14 cellular contexts compared by ENCODE assay signal in the genomic region with DNA sequence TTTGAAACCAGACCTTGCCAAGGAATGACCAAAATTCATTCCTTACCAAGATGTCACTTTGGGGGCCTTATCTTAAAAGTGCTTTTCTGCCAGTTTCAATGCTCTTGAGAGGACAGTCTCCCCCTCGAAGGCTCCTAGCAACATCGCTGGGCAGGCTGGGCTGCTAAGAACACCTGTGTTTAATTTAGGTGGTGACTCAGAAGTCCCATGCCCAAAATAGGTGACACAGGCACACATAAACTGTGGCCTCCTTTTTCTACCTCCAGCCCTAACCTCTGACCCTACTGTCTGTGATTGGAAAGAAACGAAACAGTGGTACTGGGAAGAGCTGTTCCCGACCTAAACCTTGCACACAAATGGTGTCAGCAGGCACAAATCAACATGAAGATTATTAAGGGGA. TPM values are rescaled to one million over a fixed set of nuclear protein-coding genes. Genes with fewer than 3 reads are reported as not detected.
DNase-seq lines count a peak whose midpoint lies in the region; ATAC-seq and TF ChIP-seq lines count a peak whose summit lies in the region.
"Had no signal": no experiment of that assay in that cellular context is flagged by ENCODE, and none has a peak within 500 bp of the region (broad histone marks: within the 10 kb centered on the region; RNA-seq: fewer than 3 reads in every experiment).

No MANE protein-coding gene starts in this region.

- H3K9me3 ChIP-seq in IMR-90 (ENCODE audit: control insufficient read depth, insufficient read depth, low read length) (no peaks in the 10 kb centered on the region), ascending aorta (no peaks in the 10 kb centered on the region), thyroid gland (no peaks in the 10 kb centered on the region), endodermal cell (ENCODE audit: control insufficient read depth, low read length) (no peaks in the 10 kb centered on the region)
- no peaks in the 10 kb centered on the region for H3K9me3 ChIP-seq in CD8-positive, alpha-beta memory T cell (ENCODE audit: low read length)

- no peak for ATAC-seq in IMR-90 (ENCODE audit: low read depth)
- ATAC-seq: activated naive CD8-positive, alpha-beta T cell treated with anti-CD3 and anti-CD28 coated beads, Interleukin-2, amount 50 U/mL, for 24 hours had no signal

- H3K9ac ChIP-seq in IMR-90 (ENCODE audit: low read depth, low read length) (no peak overlapping the region), endodermal cell (ENCODE audit: extremely low read depth, low read length, poor library complexity, severe bottlenecking) (no peak overlapping the region)
- H3K9ac ChIP-seq: KMS-11 had no signal

- no TSS peak for BruUV-seq in IMR-90 (replicated peaks; lab: Mats Ljungman, UMichigan)

- peak overlapping the region; percentile 93 for H3K4ac ChIP-seq in IMR-90 (ENCODE audit: low read depth, low read length)

- peak overlapping the region; percentile 86; the same call in 1 of the 2 replicates for H3K27ac ChIP-seq in IMR-90 (ENCODE audit: insufficient read depth, low read length)
- H3K27ac ChIP-seq in ascending aorta, result peak overlapping the region; percentile 91 to 93
- peak overlapping the region in 2 of 3 donors; percentile 94 to 96 for H3K27ac ChIP-seq in thyroid gland
- H3K27ac ChIP-seq in CD8-positive, alpha-beta memory T cell (ENCODE audit: low read depth, low read length), result no peak overlapping the region
- H3K27ac ChIP-seq in endodermal cell (ENCODE audit: low read depth, low read length), result no peak overlapping the region
- H3K27ac ChIP-seq: cardiac muscle cell, KMS-11 had no signal

- peak overlapping the region; percentile 92 for H3K14ac ChIP-seq in IMR-90 (replicated peaks; ENCODE audit: low read depth, low read length)

- peaks cover 0 to 21% of the 10 kb centered on the region in 2 experiments; a peak in 1 of 4 replicates for H3K79me1 ChIP-seq in IMR-90 (ENCODE audit: low read depth in 1 of 2, low read length in 2 of 2)

- DNase-seq in IMR-90 (no peak), ascending aorta (ENCODE audit: low spot score in 2 of 2) (no peak), myocyte (ENCODE audit: low read depth) (peak; percentile 47), thyroid gland (no peak), endodermal cell (no peak), hippocampal formation (lab: John Stamatoyannopoulos, UW) (no peak)
- no peak for DNase-seq in stimulated activated CD4-positive, alpha-beta T cell treated with anti-CD3 and anti-CD28 coated beads, Interleukin-4, amount 100 ng/mL, for 24 hours
- DNase-seq in CD8-positive, alpha-beta memory T cell, result no peak
- DNase-seq: activated naive CD8-positive, alpha-beta T cell treated with anti-CD3 and anti-CD28 coated beads, Interleukin-2, amount 50 U/mL, for 24 hours; GF-D8; NCI-H1417 had no signal

- TF ChIP-seq CTCF in IMR-90 (conservative IDR thresholded peaks at IDR 0.05; ENCODE audit: low read depth, low read length) (no peak), ascending aorta (IDR thresholded peaks at IDR 0.05) (no peak), thyroid gland (IDR thresholded peaks at IDR 0.05) (no peak), endodermal cell (conservative IDR thresholded peaks at IDR 0.05) (no peak)

- peak overlapping the region; percentile 94; the same call in 2 of the 3 replicates for H2BK15ac ChIP-seq in IMR-90 (ENCODE audit: low read depth, low read length)

- peaks cover 27% of the 10 kb centered on the region; the same call in 1 of the 2 replicates for H3K9me1 ChIP-seq in IMR-90 (ENCODE audit: insufficient read depth, low read length)

- H3K18ac ChIP-seq in IMR-90 (ENCODE audit: low read depth, low read length), result peak overlapping the region; percentile 66

- H3K23ac ChIP-seq in IMR-90 (ENCODE audit: low read depth, low read length), result peak overlapping the region; percentile 89

- no peaks in the 10 kb centered on the region for H4K20me1 ChIP-seq in IMR-90 (ENCODE audit: insufficient read depth, low read length)

- dilution Hi-C loops in IMR-90 (cut with HindIII; ENCODE audit: low sequenced_read_pairs, unreplicated experiment), result no loop called here

- H4K91ac ChIP-seq in IMR-90 (ENCODE audit: insufficient read depth, low read depth, low read length), result peak overlapping the region; percentile 93

- H3K4me1 Mint-ChIP-seq in CD8-positive, alpha-beta memory T cell, result no peaks in the 10 kb centered on the region
- peaks cover 7% of the 10 kb centered on the region for H3K4me1 Mint-ChIP-seq in endodermal cell
- H3K4me1 Mint-ChIP-seq: activated naive CD8-positive, alpha-beta T cell treated with anti-CD3 and anti-CD28 coated beads, Interleukin-2, amount 50 U/mL, for 24 hours had no signal

- H3K36me3 Mint-ChIP-seq in CD8-positive, alpha-beta memory T cell, result no peaks in the 10 kb centered on the region
- no peaks in the 10 kb centered on the region for H3K36me3 Mint-ChIP-seq in endodermal cell (ENCODE audit: low read depth)

- no CpG with 5 or more reads among the region's 4 CpGs for WGBS in IMR-90 (ENCODE audit: extremely low coverage in 2 of 2, insufficient read length in 1 of 2), 2 experiments
- 79 to 84% methylated on average over 4 of the region's 4 CpGs for WGBS in thyroid gland, 2 donors
- 71 to 91% methylated on average over 1 to 4 of the region's 4 CpGs for WGBS in endodermal cell (ENCODE audit: insufficient coverage in 1 of 2, insufficient read length in 1 of 2), 2 experiments

- H3K27me3 ChIP-seq in IMR-90 (ENCODE audit: control insufficient read depth, insufficient read depth, low read length) (no peaks in the 10 kb centered on the region), ascending aorta (no peaks in the 10 kb centered on the region), thyroid gland (no peaks in the 10 kb centered on the region), endodermal cell (ENCODE audit: control insufficient read depth, insufficient read depth, low read length, poor library complexity, severe bottlenecking) (no peaks in the 10 kb centered on the region)
- peaks cover 3% of the 10 kb centered on the region for H3K27me3 ChIP-seq in CD8-positive, alpha-beta memory T cell (ENCODE audit: insufficient read depth, low read length, poor library complexity, severe bottlenecking)
- H3K27me3 ChIP-seq: cardiac muscle cell had no signal

- peaks cover 6 to 11% of the 10 kb centered on the region in 2 donors for H3K27me3 Mint-ChIP-seq in CD8-positive, alpha-beta memory T cell
- H3K27me3 Mint-ChIP-seq in endodermal cell (ENCODE audit: insufficient read depth), result peaks cover 7% of the 10 kb centered on the region

- H3K36me3 ChIP-seq in IMR-90 (ENCODE audit: control insufficient read depth, insufficient read depth, low read length) (no peaks in the 10 kb centered on the region), ascending aorta (no peaks in the 10 kb centered on the region), thyroid gland (no peaks in the 10 kb centered on the region), endodermal cell (ENCODE audit: control insufficient read depth, insufficient read depth, low read length) (no peaks in the 10 kb centered on the region)
- no peaks in the 10 kb centered on the region for H3K36me3 ChIP-seq in CD8-positive, alpha-beta memory T cell (ENCODE audit: insufficient read depth, low read length)
- H3K36me3 ChIP-seq: cardiac muscle cell had no signal

- no peak overlapping the region for H2AFZ ChIP-seq in IMR-90 (replicated peaks; ENCODE audit: low read length, poor library complexity)

- no peak overlapping the region for H3K27ac Mint-ChIP-seq in CD8-positive, alpha-beta memory T cell
- H3K27ac Mint-ChIP-seq in endodermal cell, result no peak overlapping the region
- H3K27ac Mint-ChIP-seq: activated naive CD8-positive, alpha-beta T cell treated with anti-CD3 and anti-CD28 coated beads, Interleukin-2, amount 50 U/mL, for 24 hours; T-helper 1 cell treated with Interleukin-12 subunit alpha and Interleukin-12 subunit beta and Interleukin-4 antibody, amounts not matched to agents 30 μg/mL and 1 μg/mL, for 36 hours had no signal

- H3K4me3 ChIP-seq in IMR-90 (ENCODE audit: insufficient read depth, low read depth, low read length) (no peak overlapping the region), ascending aorta (no peak overlapping the region), thyroid gland (replicated peaks in 1 of 3) (no peak overlapping the region), endodermal cell (ENCODE audit: low read length) (no peak overlapping the region)
- H3K4me3 ChIP-seq in CD8-positive, alpha-beta memory T cell (ENCODE audit: low read length), result no peak overlapping the region
- H3K4me3 ChIP-seq: cardiac muscle cell had no signal

- in situ Hi-C loops in IMR-90 (cut with MboI; ENCODE audit: low sequenced_read_pairs), result no loop called here

- no peaks in the 10 kb centered on the region for H3K9me3 Mint-ChIP-seq in CD8-positive, alpha-beta memory T cell
- H3K9me3 Mint-ChIP-seq in endodermal cell, result no peaks in the 10 kb centered on the region
- H3K9me3 Mint-ChIP-seq: activated naive CD8-positive, alpha-beta T cell treated with anti-CD3 and anti-CD28 coated beads, Interleukin-2, amount 50 U/mL, for 24 hours; T-helper 1 cell treated with Interleukin-12 subunit alpha and Interleukin-12 subunit beta and Interleukin-4 antibody, amounts not matched to agents 30 μg/mL and 1 μg/mL, for 36 hours had no signal

- POLR2A ChIA-PET in IMR-90 (lab: Charles Lee; ENCODE audit: unreplicated experiment), result no interaction called here
- POLR2A ChIA-PET in CD8-positive, alpha-beta memory T cell (lab: Charles Lee), result no interaction called here

- no peak overlapping the region for H3K4me3 Mint-ChIP-seq in CD8-positive, alpha-beta memory T cell
- H3K4me3 Mint-ChIP-seq in endodermal cell, result no peak overlapping the region
- H3K4me3 Mint-ChIP-seq: activated naive CD8-positive, alpha-beta T cell treated with anti-CD3 and anti-CD28 coated beads, Interleukin-2, amount 50 U/mL, for 24 hours; T-helper 1 cell treated with Interleukin-12 subunit alpha and Interleukin-12 subunit beta and Interleukin-4 antibody, amounts not matched to agents 30 μg/mL and 1 μg/mL, for 36 hours had no signal

- H3K4me2 ChIP-seq in IMR-90 (ENCODE audit: low read depth, low read length), result no peak overlapping the region
- H3K4me2 ChIP-seq: KMS-11 had no signal

- H2AK9ac ChIP-seq in IMR-90 (replicated peaks; ENCODE audit: low read depth, low read length, poor library complexity), result peak overlapping the region; percentile 6

- TF ChIP-seq RAD21 in IMR-90 (IDR thresholded peaks at IDR 0.05; ENCODE audit: low read length), result no peak

- intact Hi-C loops in IMR-90 (cut with micrococcal nuclease) (no loop called here), ascending aorta (cut with DNase I) (no loop called here), thyroid gland (cut with DNase I) (no loop called here)

- H2BK20ac ChIP-seq in IMR-90 (ENCODE audit: low read depth, low read length), result peak overlapping the region; percentile 97

- H4K5ac ChIP-seq in IMR-90 (ENCODE audit: low read depth, low read length), result peak overlapping the region; percentile 83

- H3K4me1 ChIP-seq in IMR-90 (ENCODE audit: control insufficient read depth, insufficient read depth, low read length) (peaks cover 29% of the 10 kb centered on the region), ascending aorta (peaks cover 12 to 42% of the 10 kb centered on the region in 2 donors), thyroid gland (peaks cover 17 to 29% of the 10 kb centered on the region in 2 donors), endodermal cell (ENCODE audit: control insufficient read depth, insufficient read depth, low read length) (no peaks in the 10 kb centered on the region)
- H3K4me1 ChIP-seq in CD8-positive, alpha-beta memory T cell (ENCODE audit: insufficient read depth, low read length), result no peaks in the 10 kb centered on the region

- TF ChIP-seq POLR2A in IMR-90 (IDR thresholded peaks at IDR 0.05; ENCODE audit: low read depth, low read length) (no peak), thyroid gland (IDR thresholded peaks at IDR 0.05) (no peak)

- peak overlapping the region; percentile 59; the same call in 1 of the 2 replicates for H3K56ac ChIP-seq in IMR-90 (ENCODE audit: extremely low read depth, insufficient read depth, low read length)

- peak overlapping the region; percentile 32 to 81; a peak in 2 of 4 replicates for H4K8ac ChIP-seq in IMR-90 (ENCODE audit: low read depth in 2 of 2, low read length in 2 of 2)

- CTCF ChIA-PET in IMR-90 (lab: Yijun Ruan, JAX), result no interaction called here
- CTCF ChIA-PET in CD8-positive, alpha-beta memory T cell (lab: Charles Lee), result no interaction called here

- peak overlapping the region; percentile 85 for H2BK5ac ChIP-seq in IMR-90 (ENCODE audit: low read depth, low read length, poor library complexity, severe bottlenecking)

- H2AK5ac ChIP-seq in IMR-90 (ENCODE audit: low read depth, low read length), result peak overlapping the region; percentile 94

- peak overlapping the region; percentile 93 for H2BK120ac ChIP-seq in IMR-90 (ENCODE audit: low read depth, low read length)

RNA-seq across cellular contexts. Expression of a gene that starts 28.7 kb away (rescaled TPM):
- total RNA-seq in IMR-90 (2012; rRNA removed) (28.3 and 59.7 TPM in 2 replicates), ascending aorta (33.0 TPM), myocyte (27.2 and 41.1 TPM in 2 replicates), thyroid gland (10 to 100 TPM; 37.3 to 47.5 (median 42.1) TPM), endodermal cell (10 to 100 TPM; 27.2 to 32.6 TPM)
- polyA plus RNA-seq in IMR-90 (2012; rRNA removed), result 7.1 and 9.0 TPM in 2 replicates
- 1.2 and 1.8 TPM in 2 replicates for polyA plus RNA-seq in IMR-90 (2012; cell fraction: cytosol; rRNA removed)
- 1.1 and 6.1 TPM in 2 replicates for polyA plus RNA-seq in IMR-90 (2012; cell fraction: nucleus; rRNA removed; ENCODE audit: low replicate concordance)
- 6.8 TPM for polyA plus RNA-seq in myocyte (2012)
- 10 to 100 TPM; 19.5 to 22.9 TPM for total RNA-seq in CD8-positive, alpha-beta memory T cell
- 15.5 TPM for polyA plus RNA-seq in CD8-positive, alpha-beta memory T cell
- 21.7 TPM for polyA plus RNA-seq in endodermal cell (2013, experiment 1 of 2)
- 25.5 TPM for polyA plus RNA-seq in endodermal cell (2013, experiment 2 of 2)

Comparison
In these comparisons a context has a peak if more than half of its experiments do, and no peak if none do; other contexts are left out.
1. H3K27ac ChIP-seq: peak in IMR-90 (single experiment), ascending aorta (2 of 2) and thyroid gland (2 of 3); none in CD8-positive, alpha-beta memory T cell (single experiment) and endodermal cell (single experiment).